1 cellular context compared by ENCODE assay signal in the genomic region with DNA sequence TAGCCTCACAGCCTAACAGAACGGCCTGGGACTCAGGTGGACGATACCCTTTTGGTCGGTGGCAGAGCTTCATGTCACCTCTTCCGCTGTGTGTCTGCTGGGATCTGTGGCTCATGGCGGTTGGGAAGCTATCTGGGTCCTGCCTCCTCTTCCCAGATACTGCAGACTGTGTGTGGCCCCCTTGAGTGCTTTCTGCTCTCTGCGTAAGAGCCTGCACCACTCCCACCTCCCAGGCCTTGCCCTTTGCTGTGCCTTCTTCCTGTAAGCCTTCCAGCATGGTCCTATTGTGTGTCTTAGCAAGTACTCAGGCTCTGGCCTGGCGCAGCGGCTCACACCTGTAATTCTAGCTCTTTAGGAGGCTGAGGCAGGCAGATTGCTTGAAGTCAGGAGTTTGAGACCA.
TF ChIP-seq lines count a peak whose summit lies in the region.

No MANE protein-coding gene starts in this region.

TF ChIP-seq in GM23338, 12 proteins besides CTCF, POLR2A, EP300 and RAD21 (continued from another document):
- TF ChIP-seq, protein P1, sequence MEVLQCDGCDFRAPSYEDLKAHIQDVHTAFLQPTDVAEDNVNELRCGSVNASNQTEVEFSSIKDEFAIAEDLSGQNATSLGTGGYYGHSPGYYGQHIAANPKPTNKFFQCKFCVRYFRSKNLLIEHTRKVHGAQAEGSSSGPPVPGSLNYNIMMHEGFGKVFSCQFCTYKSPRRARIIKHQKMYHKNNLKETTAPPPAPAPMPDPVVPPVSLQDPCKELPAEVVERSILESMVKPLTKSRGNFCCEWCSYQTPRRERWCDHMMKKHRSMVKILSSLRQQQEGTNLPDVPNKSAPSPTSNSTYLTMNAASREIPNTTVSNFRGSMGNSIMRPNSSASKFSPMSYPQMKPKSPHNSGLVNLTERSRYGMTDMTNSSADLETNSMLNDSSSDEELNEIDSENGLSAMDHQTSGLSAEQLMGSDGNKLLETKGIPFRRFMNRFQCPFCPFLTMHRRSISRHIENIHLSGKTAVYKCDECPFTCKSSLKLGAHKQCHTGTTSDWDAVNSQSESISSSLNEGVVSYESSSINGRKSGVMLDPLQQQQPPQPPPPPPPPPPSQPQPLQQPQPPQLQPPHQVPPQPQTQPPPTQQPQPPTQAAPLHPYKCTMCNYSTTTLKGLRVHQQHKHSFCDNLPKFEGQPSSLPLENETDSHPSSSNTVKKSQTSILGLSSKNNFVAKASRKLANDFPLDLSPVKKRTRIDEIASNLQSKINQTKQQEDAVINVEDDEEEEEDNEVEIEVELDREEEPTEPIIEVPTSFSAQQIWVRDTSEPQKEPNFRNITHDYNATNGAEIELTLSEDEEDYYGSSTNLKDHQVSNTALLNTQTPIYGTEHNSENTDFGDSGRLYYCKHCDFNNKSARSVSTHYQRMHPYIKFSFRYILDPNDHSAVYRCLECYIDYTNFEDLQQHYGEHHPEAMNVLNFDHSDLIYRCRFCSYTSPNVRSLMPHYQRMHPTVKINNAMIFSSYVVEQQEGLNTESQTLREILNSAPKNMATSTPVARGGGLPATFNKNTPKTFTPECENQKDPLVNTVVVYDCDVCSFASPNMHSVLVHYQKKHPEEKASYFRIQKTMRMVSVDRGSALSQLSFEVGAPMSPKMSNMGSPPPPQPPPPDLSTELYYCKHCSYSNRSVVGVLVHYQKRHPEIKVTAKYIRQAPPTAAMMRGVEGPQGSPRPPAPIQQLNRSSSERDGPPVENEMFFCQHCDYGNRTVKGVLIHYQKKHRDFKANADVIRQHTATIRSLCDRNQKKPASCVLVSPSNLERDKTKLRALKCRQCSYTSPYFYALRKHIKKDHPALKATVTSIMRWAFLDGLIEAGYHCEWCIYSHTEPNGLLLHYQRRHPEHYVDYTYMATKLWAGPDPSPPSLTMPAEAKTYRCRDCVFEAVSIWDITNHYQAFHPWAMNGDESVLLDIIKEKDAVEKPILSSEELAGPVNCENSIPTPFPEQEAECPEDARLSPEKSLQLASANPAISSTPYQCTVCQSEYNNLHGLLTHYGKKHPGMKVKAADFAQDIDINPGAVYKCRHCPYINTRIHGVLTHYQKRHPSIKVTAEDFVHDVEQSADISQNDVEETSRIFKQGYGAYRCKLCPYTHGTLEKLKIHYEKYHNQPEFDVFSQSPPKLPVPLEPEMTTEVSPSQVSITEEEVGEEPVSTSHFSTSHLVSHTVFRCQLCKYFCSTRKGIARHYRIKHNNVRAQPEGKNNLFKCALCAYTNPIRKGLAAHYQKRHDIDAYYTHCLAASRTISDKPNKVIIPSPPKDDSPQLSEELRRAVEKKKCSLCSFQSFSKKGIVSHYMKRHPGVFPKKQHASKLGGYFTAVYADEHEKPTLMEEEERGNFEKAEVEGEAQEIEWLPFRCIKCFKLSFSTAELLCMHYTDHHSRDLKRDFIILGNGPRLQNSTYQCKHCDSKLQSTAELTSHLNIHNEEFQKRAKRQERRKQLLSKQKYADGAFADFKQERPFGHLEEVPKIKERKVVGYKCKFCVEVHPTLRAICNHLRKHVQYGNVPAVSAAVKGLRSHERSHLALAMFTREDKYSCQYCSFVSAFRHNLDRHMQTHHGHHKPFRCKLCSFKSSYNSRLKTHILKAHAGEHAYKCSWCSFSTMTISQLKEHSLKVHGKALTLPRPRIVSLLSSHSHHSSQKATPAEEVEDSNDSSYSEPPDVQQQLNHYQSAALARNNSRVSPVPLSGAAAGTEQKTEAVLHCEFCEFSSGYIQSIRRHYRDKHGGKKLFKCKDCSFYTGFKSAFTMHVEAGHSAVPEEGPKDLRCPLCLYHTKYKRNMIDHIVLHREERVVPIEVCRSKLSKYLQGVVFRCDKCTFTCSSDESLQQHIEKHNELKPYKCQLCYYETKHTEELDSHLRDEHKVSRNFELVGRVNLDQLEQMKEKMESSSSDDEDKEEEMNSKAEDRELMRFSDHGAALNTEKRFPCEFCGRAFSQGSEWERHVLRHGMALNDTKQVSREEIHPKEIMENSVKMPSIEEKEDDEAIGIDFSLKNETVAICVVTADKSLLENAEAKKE (CRISPR knock-in tag; IDR thresholded peaks at IDR 0.05) = no peak
- TF ChIP-seq ZNF331 (CRISPR knock-in tag; IDR thresholded peaks at IDR 0.05; ENCODE audit: low read depth) (no peak), EZH2 (IDR thresholded peaks at IDR 0.05; ENCODE audit: low read depth, unreplicated experiment) (no peak)
- TF ChIP-seq, protein P2, sequence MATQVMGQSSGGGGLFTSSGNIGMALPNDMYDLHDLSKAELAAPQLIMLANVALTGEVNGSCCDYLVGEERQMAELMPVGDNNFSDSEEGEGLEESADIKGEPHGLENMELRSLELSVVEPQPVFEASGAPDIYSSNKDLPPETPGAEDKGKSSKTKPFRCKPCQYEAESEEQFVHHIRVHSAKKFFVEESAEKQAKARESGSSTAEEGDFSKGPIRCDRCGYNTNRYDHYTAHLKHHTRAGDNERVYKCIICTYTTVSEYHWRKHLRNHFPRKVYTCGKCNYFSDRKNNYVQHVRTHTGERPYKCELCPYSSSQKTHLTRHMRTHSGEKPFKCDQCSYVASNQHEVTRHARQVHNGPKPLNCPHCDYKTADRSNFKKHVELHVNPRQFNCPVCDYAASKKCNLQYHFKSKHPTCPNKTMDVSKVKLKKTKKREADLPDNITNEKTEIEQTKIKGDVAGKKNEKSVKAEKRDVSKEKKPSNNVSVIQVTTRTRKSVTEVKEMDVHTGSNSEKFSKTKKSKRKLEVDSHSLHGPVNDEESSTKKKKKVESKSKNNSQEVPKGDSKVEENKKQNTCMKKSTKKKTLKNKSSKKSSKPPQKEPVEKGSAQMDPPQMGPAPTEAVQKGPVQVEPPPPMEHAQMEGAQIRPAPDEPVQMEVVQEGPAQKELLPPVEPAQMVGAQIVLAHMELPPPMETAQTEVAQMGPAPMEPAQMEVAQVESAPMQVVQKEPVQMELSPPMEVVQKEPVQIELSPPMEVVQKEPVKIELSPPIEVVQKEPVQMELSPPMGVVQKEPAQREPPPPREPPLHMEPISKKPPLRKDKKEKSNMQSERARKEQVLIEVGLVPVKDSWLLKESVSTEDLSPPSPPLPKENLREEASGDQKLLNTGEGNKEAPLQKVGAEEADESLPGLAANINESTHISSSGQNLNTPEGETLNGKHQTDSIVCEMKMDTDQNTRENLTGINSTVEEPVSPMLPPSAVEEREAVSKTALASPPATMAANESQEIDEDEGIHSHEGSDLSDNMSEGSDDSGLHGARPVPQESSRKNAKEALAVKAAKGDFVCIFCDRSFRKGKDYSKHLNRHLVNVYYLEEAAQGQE (IDR thresholded peaks at IDR 0.05; ENCODE audit: unreplicated experiment) = no peak
- TF ChIP-seq, protein P3, sequence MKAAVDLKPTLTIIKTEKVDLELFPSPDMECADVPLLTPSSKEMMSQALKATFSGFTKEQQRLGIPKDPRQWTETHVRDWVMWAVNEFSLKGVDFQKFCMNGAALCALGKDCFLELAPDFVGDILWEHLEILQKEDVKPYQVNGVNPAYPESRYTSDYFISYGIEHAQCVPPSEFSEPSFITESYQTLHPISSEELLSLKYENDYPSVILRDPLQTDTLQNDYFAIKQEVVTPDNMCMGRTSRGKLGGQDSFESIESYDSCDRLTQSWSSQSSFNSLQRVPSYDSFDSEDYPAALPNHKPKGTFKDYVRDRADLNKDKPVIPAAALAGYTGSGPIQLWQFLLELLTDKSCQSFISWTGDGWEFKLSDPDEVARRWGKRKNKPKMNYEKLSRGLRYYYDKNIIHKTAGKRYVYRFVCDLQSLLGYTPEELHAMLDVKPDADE (IDR thresholded peaks at IDR 0.05) = no peak
